Comparison of ENCODE assay signal across 29 cellular contexts in the genomic region with DNA sequence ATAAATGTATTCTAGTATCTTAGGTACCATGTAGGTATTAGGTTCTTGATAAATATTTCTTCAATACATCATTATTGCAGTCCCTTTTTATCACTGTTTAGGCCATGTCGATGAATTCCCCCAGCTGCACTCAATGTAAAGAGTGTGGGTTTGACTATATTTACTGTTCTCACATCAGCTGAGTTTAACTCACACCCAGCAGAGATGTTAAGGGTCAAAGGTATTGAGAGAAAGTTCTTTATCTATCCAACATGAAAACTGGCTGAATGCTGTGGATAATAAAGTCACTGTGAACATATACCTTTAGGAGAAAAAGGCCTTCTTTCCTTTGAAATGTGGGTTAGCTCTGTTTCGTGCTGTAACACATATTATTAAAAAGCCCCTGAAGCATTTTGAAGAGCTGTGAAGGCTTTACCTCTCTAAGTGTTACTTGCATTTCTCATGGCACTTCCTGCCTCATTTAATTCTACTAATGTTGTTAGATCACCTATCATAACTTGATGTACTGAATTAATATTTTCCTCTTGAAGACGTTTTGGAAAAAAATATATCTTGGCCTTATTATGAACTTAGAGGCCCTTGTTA. TPM values are rescaled to one million over a fixed set of nuclear protein-coding genes. Genes with fewer than 3 reads are reported as not detected.
DNase-seq lines count a peak whose midpoint lies in the region; ATAC-seq and TF ChIP-seq lines count a peak whose summit lies in the region.
"Had no signal": no experiment of that assay in that cellular context is flagged by ENCODE, and none has a peak within 500 bp of the region (broad histone marks: within the 10 kb centered on the region; RNA-seq: fewer than 3 reads in every experiment).

No MANE protein-coding gene starts in this region.

- 73 to 75% methylated on average over 3 of the region's 3 CpGs for WGBS in tibial nerve, 2 donors

- POLR2A ChIA-PET in CD8-positive, alpha-beta memory T cell (lab: Charles Lee): no interaction called here

- no peak for TF ChIP-seq POLR2A in tibial nerve (IDR thresholded peaks at IDR 0.05)

- ATAC-seq in natural killer cell: peak; percentile 77 to 87 (median 83)
- ATAC-seq: HCT116, left lung had no signal

- no peaks in the 10 kb centered on the region for H3K9me3 Mint-ChIP-seq in T-helper 1 cell treated with Interleukin-12 subunit alpha and Interleukin-12 subunit beta and Interleukin-4 antibody, amounts not matched to agents 30 μg/mL and 1 μg/mL, for 36 hours
- no peaks in the 10 kb centered on the region for H3K9me3 Mint-ChIP-seq in CD8-positive, alpha-beta memory T cell
- peaks cover 6% of the 10 kb centered on the region for H3K9me3 Mint-ChIP-seq in activated naive CD8-positive, alpha-beta T cell treated with anti-CD3 and anti-CD28 coated beads for 36 hours
- H3K9me3 Mint-ChIP-seq in natural killer cell: no peaks in the 10 kb centered on the region
- H3K9me3 Mint-ChIP-seq: memory B cell, type B pancreatic cell had no signal

- H3K27ac Mint-ChIP-seq in T-helper 1 cell treated with Interleukin-12 subunit alpha and Interleukin-12 subunit beta and Interleukin-4 antibody, amounts not matched to agents 30 μg/mL and 1 μg/mL, for 36 hours: peak overlapping the region; percentile 59
- peak overlapping the region; percentile 78 to 96 (median 86) for H3K27ac Mint-ChIP-seq in CD8-positive, alpha-beta memory T cell
- peak overlapping the region; percentile 91 for H3K27ac Mint-ChIP-seq in activated naive CD8-positive, alpha-beta T cell treated with anti-CD3 and anti-CD28 coated beads for 36 hours
- peak overlapping the region; percentile 88 to 90 for H3K27ac Mint-ChIP-seq in natural killer cell
- H3K27ac Mint-ChIP-seq: memory B cell, neural progenitor cell, type B pancreatic cell had no signal

- no peaks in the 10 kb centered on the region for H3K36me3 ChIP-seq in CD8-positive, alpha-beta memory T cell (ENCODE audit: insufficient read depth, low read length)
- H3K36me3 ChIP-seq in tibial nerve: no peaks in the 10 kb centered on the region
- H3K36me3 ChIP-seq: esophagus muscularis mucosa, left lung, neural progenitor cell, Peyer's patch had no signal

- CTCF ChIA-PET in CD8-positive, alpha-beta memory T cell (lab: Charles Lee): interaction anchor here (1.4 to 2.5 kb wide), 2 partner anchors 19 to 86 kb away, joined by 4 to 11 read pairs; a partner anchor contains a TSS

- no peak for TF ChIP-seq EP300 in tibial nerve (IDR thresholded peaks at IDR 0.05)

- H3K4me3 ChIP-seq in CD8-positive, alpha-beta memory T cell (ENCODE audit: low read length): no peak overlapping the region
- no peak overlapping the region for H3K4me3 ChIP-seq in tibial nerve
- H3K4me3 ChIP-seq: esophagus muscularis mucosa, left lung, neural progenitor cell, Peyer's patch had no signal

- H3K4me1 ChIP-seq in CD8-positive, alpha-beta memory T cell (ENCODE audit: insufficient read depth, low read length): peaks cover 34% of the 10 kb centered on the region
- peaks cover 0 to 24% (median 6%) of the 10 kb centered on the region in 4 donors for H3K4me1 ChIP-seq in tibial nerve
- H3K4me1 ChIP-seq: neural progenitor cell, parathyroid adenoma, Peyer's patch had no signal

- H3K27me3 ChIP-seq in CD8-positive, alpha-beta memory T cell (ENCODE audit: insufficient read depth, low read length, poor library complexity, severe bottlenecking): no peaks in the 10 kb centered on the region
- no peaks in the 10 kb centered on the region for H3K27me3 ChIP-seq in tibial nerve
- H3K27me3 ChIP-seq: esophagus muscularis mucosa, left lung, Peyer's patch had no signal

- no peak for DNase-seq in T-helper 1 cell
- DNase-seq in CD8-positive, alpha-beta memory T cell: no peak
- no peak for DNase-seq in activated naive CD8-positive, alpha-beta T cell treated with anti-CD3 and anti-CD28 coated beads for 36 hours
- DNase-seq in natural killer cell: no peak
- no peak for DNase-seq in C1 segment of cervical spinal cord (lab: John Stamatoyannopoulos, UW)
- no peak for DNase-seq in tibial nerve (ENCODE audit: low spot score in 2 of 2)
- DNase-seq in A172 (ENCODE audit: low spot score): no peak
- DNase-seq: 8988T; caudate nucleus; DND-41; foreskin fibroblast; GF-D8; Kasumi-1; left lung; NCI-H1436; NCI-H345; NCI-H748 treated with DMSO at 0.1 percent for 48 hours; Peyer's patch; SHP77; stimulated activated CD4-positive, alpha-beta T cell treated with anti-CD3 and anti-CD28 coated beads, Interleukin-2, amount 100 ng/mL, for 24 hours; stimulated activated CD8-positive, alpha-beta memory T cell treated with anti-CD3 and anti-CD28 coated beads, Interleukin-4, amount 100 ng/mL, for 48 hours; T-helper 9 cell had no signal

- intact Hi-C loops in natural killer cell (cut with micrococcal nuclease): loop anchor here (2.0 to 5.0 kb wide), 2 partner anchors 19 to 87 kb away; a partner anchor contains a TSS

- no peak overlapping the region for H3K4me3 Mint-ChIP-seq in T-helper 1 cell treated with Interleukin-12 subunit alpha and Interleukin-12 subunit beta and Interleukin-4 antibody, amounts not matched to agents 30 μg/mL and 1 μg/mL, for 36 hours
- peak overlapping the region in 6 of 7 donors; percentile 1 to 45 (median 25) for H3K4me3 Mint-ChIP-seq in CD8-positive, alpha-beta memory T cell
- peak overlapping the region; percentile 18 for H3K4me3 Mint-ChIP-seq in activated naive CD8-positive, alpha-beta T cell treated with anti-CD3 and anti-CD28 coated beads for 36 hours
- no peak overlapping the region for H3K4me3 Mint-ChIP-seq in natural killer cell
- H3K4me3 Mint-ChIP-seq: memory B cell, neural progenitor cell, type B pancreatic cell had no signal

- no peaks in the 10 kb centered on the region for H3K9me3 ChIP-seq in CD8-positive, alpha-beta memory T cell (ENCODE audit: low read length)
- no peaks in the 10 kb centered on the region for H3K9me3 ChIP-seq in tibial nerve
- H3K9me3 ChIP-seq: esophagus muscularis mucosa, left lung, Peyer's patch had no signal

- H3K27ac ChIP-seq in CD8-positive, alpha-beta memory T cell (ENCODE audit: low read depth, low read length): no peak overlapping the region
- no peak overlapping the region for H3K27ac ChIP-seq in tibial nerve
- H3K27ac ChIP-seq: esophagus muscularis mucosa, left lung, neural progenitor cell, parathyroid adenoma had no signal

- H3K4me1 Mint-ChIP-seq in T-helper 1 cell treated with Interleukin-12 subunit alpha and Interleukin-12 subunit beta and Interleukin-4 antibody, amounts not matched to agents 30 μg/mL and 1 μg/mL, for 36 hours (ENCODE audit: low read depth): peaks cover 32% of the 10 kb centered on the region
- H3K4me1 Mint-ChIP-seq in CD8-positive, alpha-beta memory T cell: peaks cover 44 to 58% (median 49%) of the 10 kb centered on the region in 3 donors
- peaks cover 48% of the 10 kb centered on the region for H3K4me1 Mint-ChIP-seq in activated naive CD8-positive, alpha-beta T cell treated with anti-CD3 and anti-CD28 coated beads for 36 hours
- peaks cover 31 to 43% of the 10 kb centered on the region in 2 donors for H3K4me1 Mint-ChIP-seq in natural killer cell
- H3K4me1 Mint-ChIP-seq: neural progenitor cell had no signal

- TF ChIP-seq CTCF in natural killer cell (IDR thresholded peaks at IDR 0.05) (no peak), tibial nerve (IDR thresholded peaks at IDR 0.05) (no peak)

- no peaks in the 10 kb centered on the region for H3K27me3 Mint-ChIP-seq in T-helper 1 cell treated with Interleukin-12 subunit alpha and Interleukin-12 subunit beta and Interleukin-4 antibody, amounts not matched to agents 30 μg/mL and 1 μg/mL, for 36 hours (ENCODE audit: low read depth)
- no peaks in the 10 kb centered on the region for H3K27me3 Mint-ChIP-seq in CD8-positive, alpha-beta memory T cell
- H3K27me3 Mint-ChIP-seq in activated naive CD8-positive, alpha-beta T cell treated with anti-CD3 and anti-CD28 coated beads for 36 hours: no peaks in the 10 kb centered on the region
- no peaks in the 10 kb centered on the region for H3K27me3 Mint-ChIP-seq in natural killer cell (ENCODE audit: low read depth in 2 of 2)
- H3K27me3 Mint-ChIP-seq: memory B cell had no signal

- H3K36me3 Mint-ChIP-seq in T-helper 1 cell treated with Interleukin-12 subunit alpha and Interleukin-12 subunit beta and Interleukin-4 antibody, amounts not matched to agents 30 μg/mL and 1 μg/mL, for 36 hours (ENCODE audit: low read depth): peaks cover 3% of the 10 kb centered on the region
- peaks cover 0 to 2% (median 0%) of the 10 kb centered on the region in 3 donors for H3K36me3 Mint-ChIP-seq in CD8-positive, alpha-beta memory T cell
- H3K36me3 Mint-ChIP-seq in activated naive CD8-positive, alpha-beta T cell treated with anti-CD3 and anti-CD28 coated beads for 36 hours: peaks cover 6% of the 10 kb centered on the region
- no peaks in the 10 kb centered on the region for H3K36me3 Mint-ChIP-seq in natural killer cell
- H3K36me3 Mint-ChIP-seq: memory B cell, neural progenitor cell, type B pancreatic cell had no signal

RNA-seq across cellular contexts. Expression of a gene that starts 19.0 kb away (rescaled TPM):
- 10 to 100 TPM; 76.9 to 79.9 TPM for total RNA-seq in CD8-positive, alpha-beta memory T cell
- 24.1 TPM for polyA plus RNA-seq in CD8-positive, alpha-beta memory T cell
- total RNA-seq in activated naive CD8-positive, alpha-beta T cell treated with anti-CD3 and anti-CD28 coated beads for 36 hours: 10 to 100 TPM; 63.8 to 76.2 TPM
- total RNA-seq in natural killer cell (100 to 1,000 TPM in 1 of 3 donors, 10 to 100 TPM in 2; 89.9 to 115 (median 93.6) TPM), tibial nerve (10 to 100 TPM; 48.0 to 62.8 (median 61.0) TPM)
- 17.6 and 32.8 TPM in 2 replicates for total RNA-seq in A172 (2014; rRNA removed; shearing (Covaris generic))

Comparison
In these comparisons a context has a peak if more than half of its experiments do, and no peak if none do; other contexts are left out.
1. H3K4me3 Mint-ChIP-seq: peak in CD8-positive, alpha-beta memory T cell (6 of 7) and activated naive CD8-positive, alpha-beta T cell treated with anti-CD3 and anti-CD28 coated beads for 36 hours (single experiment); none in T-helper 1 cell treated with Interleukin-12 subunit alpha and Interleukin-12 subunit beta and Interleukin-4 antibody, amounts not matched to agents 30 μg/mL and 1 μg/mL, for 36 hours (single experiment) and natural killer cell (single experiment).
2. Peak in every context shown above with its lines, with median percentiles within 50 percentile points of each other: H3K27ac Mint-ChIP-seq.